ENCODE assay signal across 20 cellular contexts in genomic region chr4:155846929-155847328, GRCh38. TPM values are rescaled to one million over a fixed set of nuclear protein-coding genes. Genes with fewer than 3 reads are reported as not detected.
A peak's percentile ranks its signal among the peaks of the same experiment; 100 is the strongest.
DNase-seq lines count a peak whose midpoint lies in the region; ATAC-seq, FAIRE-seq and TF ChIP-seq lines count a peak whose summit lies in the region.
"Had no signal": no experiment of that assay in that cellular context is flagged by ENCODE, and none has a peak within 500 bp of the region (broad histone marks: within the 10 kb centered on the region; RNA-seq: fewer than 3 reads in every experiment).

No MANE protein-coding gene starts in this region.

- no peak for ATAC-seq in activated CD8-positive, alpha-beta T cell treated with anti-CD3 and anti-CD28 coated beads for 36 hours
- ATAC-seq: CD8-positive, alpha-beta T cell had no signal

- no peak overlapping the region for H3K27ac Mint-ChIP-seq in activated naive CD8-positive, alpha-beta T cell treated with anti-CD3 and anti-CD28 coated beads for 36 hours
- H3K27ac Mint-ChIP-seq in activated CD8-positive, alpha-beta T cell treated with anti-CD3 and anti-CD28 coated beads for 36 hours, result no peak overlapping the region
- H3K27ac Mint-ChIP-seq: B cell; CD4-positive, CD25-positive, alpha-beta regulatory T cell; CD8-positive, alpha-beta T cell had no signal

- intact Hi-C loops in prostate gland (cut with DNase I), result no loop called here
- intact Hi-C loops in activated CD8-positive, alpha-beta T cell treated with anti-CD3 and anti-CD28 coated beads for 36 hours (cut with micrococcal nuclease), result no loop called here

- no peaks in the 10 kb centered on the region for H3K36me3 Mint-ChIP-seq in activated naive CD8-positive, alpha-beta T cell treated with anti-CD3 and anti-CD28 coated beads for 36 hours
- no peaks in the 10 kb centered on the region for H3K36me3 Mint-ChIP-seq in activated CD8-positive, alpha-beta T cell treated with anti-CD3 and anti-CD28 coated beads for 36 hours (ENCODE audit: low read depth)
- H3K36me3 Mint-ChIP-seq: CD4-positive, CD25-positive, alpha-beta regulatory T cell; CD8-positive, alpha-beta T cell had no signal

- POLR2A ChIA-PET in HEK293 (lab: Yijun Ruan, JAX), result no interaction called here
- POLR2A ChIA-PET in activated CD8-positive, alpha-beta T cell treated with anti-CD3 and anti-CD28 coated beads for 36 hours (lab: Charles Lee), result no interaction called here

- peaks cover 12% of the 10 kb centered on the region for H3K27me3 Mint-ChIP-seq in activated naive CD8-positive, alpha-beta T cell treated with anti-CD3 and anti-CD28 coated beads for 36 hours
- no peaks in the 10 kb centered on the region for H3K27me3 Mint-ChIP-seq in activated CD8-positive, alpha-beta T cell treated with anti-CD3 and anti-CD28 coated beads for 36 hours
- H3K27me3 Mint-ChIP-seq: B cell; CD4-positive, CD25-positive, alpha-beta regulatory T cell had no signal

- H3K9me3 Mint-ChIP-seq in activated naive CD8-positive, alpha-beta T cell treated with anti-CD3 and anti-CD28 coated beads for 36 hours, result peaks cover 1% of the 10 kb centered on the region
- peaks cover 2% of the 10 kb centered on the region for H3K9me3 Mint-ChIP-seq in activated CD8-positive, alpha-beta T cell treated with anti-CD3 and anti-CD28 coated beads for 36 hours

- FAIRE-seq in A204.1 (lab: Jason Lieb, UNC) (peak; percentile 27), islet of Langerhans (lab: Jason Lieb, UNC) (peak; percentile 68)
- FAIRE-seq: GM12892, H1 had no signal

- DNase-seq in prostate gland (ENCODE audit: low spot score), result no peak
- DNase-seq in activated naive CD8-positive, alpha-beta T cell treated with anti-CD3 and anti-CD28 coated beads for 36 hours, result no peak
- DNase-seq in activated CD8-positive, alpha-beta T cell treated with anti-CD3 and anti-CD28 coated beads for 36 hours, result no peak
- DNase-seq: 8988T; Caco-2; CD4-positive, CD25-positive, alpha-beta regulatory T cell; CD8-positive, alpha-beta T cell; DMS153; DND-41; H7; HCEC 1CT had no signal

- no peak overlapping the region for H3K4me3 ChIP-seq in HEK293 (ENCODE audit: low read depth, low read length)
- no peak overlapping the region for H3K4me3 ChIP-seq in prostate gland
- H3K4me3 ChIP-seq: BLaER1 had no signal

- H3K36me3 ChIP-seq in HEK293 (ENCODE audit: control insufficient read depth in 2 of 2, insufficient read depth in 1 of 2, low read length in 2 of 2), result no peaks in the 10 kb centered on the region
- H3K36me3 ChIP-seq in prostate gland, result no peaks in the 10 kb centered on the region
- H3K36me3 ChIP-seq: BLaER1 had no signal

- H3K27me3 ChIP-seq in prostate gland (replicated peaks; ENCODE audit: insufficient read depth), result no peaks in the 10 kb centered on the region
- H3K27me3 ChIP-seq: BLaER1 had no signal

- CTCF ChIA-PET in HEK293 (lab: Yijun Ruan, JAX), result no interaction called here
- CTCF ChIA-PET in activated CD8-positive, alpha-beta T cell treated with anti-CD3 and anti-CD28 coated beads for 36 hours (lab: Charles Lee), result interaction anchor here (1.3 kb wide), 1 partner anchor 106 kb away, joined by 3 read pairs; no protein-coding TSS in a partner anchor

- H3K9me3 ChIP-seq in HEK293 (ENCODE audit: control insufficient read depth, insufficient read depth, low read depth, low read length) (no peaks in the 10 kb centered on the region), prostate gland (no peaks in the 10 kb centered on the region)

- H3K27ac ChIP-seq in HEK293 (ENCODE audit: extremely low read depth, low read depth, low read length) (no peak overlapping the region), prostate gland (no peak overlapping the region)
- H3K27ac ChIP-seq: BLaER1, C4-2B had no signal

- no peaks in the 10 kb centered on the region for H3K4me1 Mint-ChIP-seq in activated naive CD8-positive, alpha-beta T cell treated with anti-CD3 and anti-CD28 coated beads for 36 hours
- no peaks in the 10 kb centered on the region for H3K4me1 Mint-ChIP-seq in activated CD8-positive, alpha-beta T cell treated with anti-CD3 and anti-CD28 coated beads for 36 hours (ENCODE audit: low read depth)
- H3K4me1 Mint-ChIP-seq: B cell; CD4-positive, CD25-positive, alpha-beta regulatory T cell had no signal

- no peak for TF ChIP-seq POLR2A in prostate gland (IDR thresholded peaks at IDR 0.05)

- no peak overlapping the region for H3K4me3 Mint-ChIP-seq in activated naive CD8-positive, alpha-beta T cell treated with anti-CD3 and anti-CD28 coated beads for 36 hours
- H3K4me3 Mint-ChIP-seq in activated CD8-positive, alpha-beta T cell treated with anti-CD3 and anti-CD28 coated beads for 36 hours, result no peak overlapping the region
- H3K4me3 Mint-ChIP-seq: B cell; CD4-positive, CD25-positive, alpha-beta regulatory T cell; CD8-positive, alpha-beta T cell had no signal

- H3K4me1 ChIP-seq in HEK293 (ENCODE audit: control insufficient read depth, insufficient read depth, low read length) (no peaks in the 10 kb centered on the region), prostate gland (replicated peaks) (no peaks in the 10 kb centered on the region)
- H3K4me1 ChIP-seq: BLaER1, Caco-2 had no signal

- TF ChIP-seq CTCF in HEK293 (tag by site-specific recombination; IDR thresholded peaks at IDR 0.05) (no peak), prostate gland (IDR thresholded peaks at IDR 0.05) (no peak)
- no peak for TF ChIP-seq CTCF in activated CD8-positive, alpha-beta T cell treated with anti-CD3 and anti-CD28 coated beads for 36 hours (IDR thresholded peaks at IDR 0.05)

TF ChIP-seq in HEK293, 187 proteins besides CTCF, POLR2A, EP300 and RAD21:
- TF ChIP-seq SETDB1 (IDR thresholded peaks at IDR 0.05; ENCODE audit: insufficient read length, low read length) (peak; percentile 91), ZNF704 (tag by site-specific recombination; IDR thresholded peaks at IDR 0.05) (no peak)

RNA-seq across cellular contexts. Expression of gene ASIC5, which starts 19.1 kb away (rescaled TPM):
- not detected for total RNA-seq in prostate gland
- total RNA-seq in activated naive CD8-positive, alpha-beta T cell treated with anti-CD3 and anti-CD28 coated beads for 36 hours, result not detected
- total RNA-seq in activated CD8-positive, alpha-beta T cell treated with anti-CD3 and anti-CD28 coated beads for 36 hours, result not detected
- total RNA-seq: A673; B cell; Caco-2; CD4-positive, CD25-positive, alpha-beta regulatory T cell; CD8-positive, alpha-beta T cell; H1; H7 had no signal

RNA-seq across cellular contexts. Expression of gene TDO2, which starts 56.6 kb away (rescaled TPM):
- 1 to 10 TPM in 1 of 2 donors, under 1 TPM in 1; 0.09 to 4.8 TPM for total RNA-seq in prostate gland
- total RNA-seq in activated naive CD8-positive, alpha-beta T cell treated with anti-CD3 and anti-CD28 coated beads for 36 hours, result under 1 TPM; 0.16 to 0.18 TPM
- total RNA-seq in activated CD8-positive, alpha-beta T cell treated with anti-CD3 and anti-CD28 coated beads for 36 hours, result not detected
- total RNA-seq: B cell; CD4-positive, CD25-positive, alpha-beta regulatory T cell; CD8-positive, alpha-beta T cell; H1; H7 had no signal
